14 cellular contexts compared by ENCODE assay signal in genomic region chr1:161513939-161514338, GRCh38. TPM values are rescaled to one million over a fixed set of nuclear protein-coding genes. Genes with fewer than 3 reads are reported as not detected.
DNase-seq lines count a peak whose midpoint lies in the region; ATAC-seq and TF ChIP-seq lines count a peak whose summit lies in the region.
"Not testable (repeated sequence)": the region's sequence is repeated elsewhere in the genome, so short reads cannot be mapped to it uniquely, and the experiment has no call there.
"Had no signal": no experiment of that assay in that cellular context is flagged by ENCODE, and none has a peak within 500 bp of the region (broad histone marks: within the 10 kb centered on the region; RNA-seq: fewer than 3 reads in every experiment).

No MANE protein-coding gene starts in this region.

- peak overlapping the region; percentile 41 for H3K27ac Mint-ChIP-seq in central memory CD8-positive, alpha-beta T cell (ENCODE audit: low read depth)
- peak overlapping the region; percentile 75 for H3K27ac Mint-ChIP-seq in type B pancreatic cell

- TF ChIP-seq POLR2A in spleen (IDR thresholded peaks at IDR 0.05) = not testable (repeated sequence)

- not testable (repeated sequence) for H3K36me3 ChIP-seq in PC-3 (ENCODE audit: low read depth, low read length); fibroblast of lung (ENCODE audit: control insufficient read depth, insufficient read depth, low read length)
- H3K36me3 ChIP-seq in left lung (peaks cover 0 to 48% of the 10 kb centered on the region in 2 donors), neutrophil (peaks cover 83% of the 10 kb centered on the region), spleen (peaks cover 0 to 59% (median 0%) of the 10 kb centered on the region in 6 donors)

- 89 to 97% (median 94%) methylated on average over 1 of the region's 1 CpG for WGBS in spleen, 5 donors

- DNase-seq in EH (ENCODE audit: low read depth) = peak; percentile 11
- DNase-seq in PC-3; central memory CD8-positive, alpha-beta T cell (ENCODE audit: low spot score in 2 of 2); left lung; spleen; type B pancreatic cell (ENCODE audit: extremely low spot score, unreplicated experiment): not testable (repeated sequence)
- DNase-seq in fibroblast of lung (ENCODE audit: low read depth in 2 of 2) = peak; percentile 19 to 22

- H3K27ac ChIP-seq in PC-3 (ENCODE audit: low read length) = peak overlapping the region; percentile 54
- peak overlapping the region; percentile 77 for H3K27ac ChIP-seq in fibroblast of lung (ENCODE audit: insufficient read depth, low read length)
- H3K27ac ChIP-seq in left lung = peak overlapping the region; percentile 57 to 81
- peak overlapping the region; percentile 57 for H3K27ac ChIP-seq in neutrophil
- peak overlapping the region in 5 of 8 donors; percentile 32 to 57 (median 40) for H3K27ac ChIP-seq in spleen

- not testable (repeated sequence) for H3K4me3 Mint-ChIP-seq in central memory CD8-positive, alpha-beta T cell; type B pancreatic cell

- TF ChIP-seq CTCF in PC-3 (conservative IDR thresholded peaks at IDR 0.05; ENCODE audit: low read depth, low read length); fibroblast of lung (conservative IDR thresholded peaks at IDR 0.05 in 1 of 2, IDR thresholded peaks at IDR 0.05 in 1 of 2; ENCODE audit: low read depth in 1 of 2, low read length in 2 of 2); left lung (IDR thresholded peaks at IDR 0.05); neutrophil (IDR thresholded peaks at IDR 0.05); spleen (IDR thresholded peaks at IDR 0.05 in 8 of 11, conservative IDR thresholded peaks at IDR 0.05 in 3 of 11); type B pancreatic cell (conservative IDR thresholded peaks at IDR 0.05): not testable (repeated sequence)

- H3K9ac ChIP-seq in PC-3 (ENCODE audit: low read length); fibroblast of lung (ENCODE audit: insufficient read depth, low read length): not testable (repeated sequence)

- CTCF ChIA-PET in PC-3 (lab: Charles Lee) = not testable (repeated sequence)

- BruUV-seq in PC-3 (replicated peaks; lab: Mats Ljungman, UMichigan) = not testable (repeated sequence)

- H3K27me3 ChIP-seq in PC-3 (ENCODE audit: low read length); fibroblast of lung (ENCODE audit: control insufficient read depth, insufficient read depth, low read length); left lung; neutrophil; spleen (replicated peaks in 1 of 7): not testable (repeated sequence)

- intact Hi-C loops in PC-3 (cut with micrococcal nuclease); left lung (cut with DNase I); spleen (cut with DNase I; ENCODE audit: low total_unique reads): not testable (repeated sequence)

- not testable (repeated sequence) for H3K9me3 Mint-ChIP-seq in central memory CD8-positive, alpha-beta T cell; type B pancreatic cell

- not testable (repeated sequence) for H3K27me3 Mint-ChIP-seq in central memory CD8-positive, alpha-beta T cell
- H3K27me3 Mint-ChIP-seq in type B pancreatic cell = peaks cover 21% of the 10 kb centered on the region

- H3K79me2 ChIP-seq in PC-3 (ENCODE audit: low read length); fibroblast of lung (ENCODE audit: control insufficient read depth, insufficient read depth, low read length): not testable (repeated sequence)

- not testable (repeated sequence) for H4K20me1 ChIP-seq in PC-3 (ENCODE audit: low read length); fibroblast of lung (ENCODE audit: control insufficient read depth, extremely low read depth, insufficient read depth, low read length)

- H2AFZ ChIP-seq in PC-3 (ENCODE audit: low read length) = peak overlapping the region; percentile 39; the same call in 1 of the 2 replicates
- not testable (repeated sequence) for H2AFZ ChIP-seq in fibroblast of lung (ENCODE audit: low read length)

- H3K4me3 ChIP-seq in PC-3 (ENCODE audit: low read length); fibroblast of lung (replicated peaks in 1 of 4; ENCODE audit: control extremely low read depth in 1 of 4, insufficient read depth in 1 of 4, low read depth in 3 of 4, low read length in 4 of 4); left lung; spleen: not testable (repeated sequence)
- peak overlapping the region in 1 of 2 experiments; percentile 1 for H3K4me3 ChIP-seq in neutrophil (ENCODE audit: low read depth in 1 of 2, low read length in 1 of 2)

- not testable (repeated sequence) for H3K4me2 ChIP-seq in PC-3 (ENCODE audit: low read length); fibroblast of lung (ENCODE audit: extremely low read depth, insufficient read depth, low read length)

- H3K9me2 ChIP-seq in PC-3 (replicated peaks; ENCODE audit: low read length) = not testable (repeated sequence)

- ATAC-seq in PC-3 (peak; percentile 17; the same call in 1 of the 2 replicates), left lung (peak; percentile 58)
- not testable (repeated sequence) for ATAC-seq in central memory CD8-positive, alpha-beta T cell (replicated peaks; ENCODE audit: extremely low read depth, poor library complexity, severe bottlenecking)

- not testable (repeated sequence) for H3K4me1 Mint-ChIP-seq in central memory CD8-positive, alpha-beta T cell; type B pancreatic cell (ENCODE audit: unreplicated experiment)

- not testable (repeated sequence) for H3K4me1 ChIP-seq in PC-3 (ENCODE audit: insufficient read depth, low read length); fibroblast of lung (ENCODE audit: control insufficient read depth, extremely low read depth, insufficient read depth, low read length)
- H3K4me1 ChIP-seq in left lung (peaks cover 12 to 44% of the 10 kb centered on the region in 2 donors), neutrophil (ENCODE audit: control insufficient read depth in 1 of 2, insufficient read depth in 1 of 2, low read depth in 1 of 2, low read length in 1 of 2) (peaks cover 47 to 50% of the 10 kb centered on the region in 2 experiments), spleen (peaks cover 0 to 42% (median 19%) of the 10 kb centered on the region in 6 donors)

- H3K36me3 Mint-ChIP-seq in central memory CD8-positive, alpha-beta T cell (ENCODE audit: insufficient read depth); type B pancreatic cell: not testable (repeated sequence)

- not testable (repeated sequence) for H3K9me3 ChIP-seq in PC-3 (ENCODE audit: low read length); fibroblast of lung (ENCODE audit: control insufficient read depth, insufficient read depth, low read depth, low read length); left lung; neutrophil; spleen

- H3F3A ChIP-seq in PC-3 (ENCODE audit: low read length, unreplicated experiment) = not testable (repeated sequence)

- POLR2A ChIA-PET in PC-3 (lab: Charles Lee; ENCODE audit: unreplicated experiment) = not testable (repeated sequence)

RNA-seq across cellular contexts. Expression of gene FCGR2A, which starts 8.7 kb away (rescaled TPM):
- total RNA-seq in PC-3 (2014; rRNA removed) (0.73 and 0.98 TPM in 2 replicates), fibroblast of lung (3.3 and 3.9 TPM in 2 replicates), left lung (100 to 1,000 TPM in 1 of 2 donors, 10 to 100 TPM in 1; 80.0 to 135 TPM), spleen (100 to 1,000 TPM; 105 to 328 (median 160) TPM), type B pancreatic cell (ENCODE audit: low replicate concordance) (0.62 and 2.1 TPM in 2 replicates)
- polyA plus RNA-seq in fibroblast of lung (2.4 and 7.6 TPM in 2 replicates), spleen (10 to 100 TPM; 13.9 to 24.2 (median 24.1) TPM)
- 1.7 and 3.2 TPM in 2 replicates for polyA plus RNA-seq in fibroblast of lung (2012)
- 3.9 TPM in 1 of 2 replicates, not detected in the other for polyA minus RNA-seq in fibroblast of lung (ENCODE audit: low replicate concordance)
- total RNA-seq: HT-29, LHCN-M2 had no signal
- polyA plus RNA-seq: CD8-positive, alpha-beta memory T cell had no signal

RNA-seq across cellular contexts. Expression of gene HSPA6, which starts 10.4 kb away (rescaled TPM):
- 3.8 and 4.3 TPM in 2 replicates for total RNA-seq in PC-3 (2014; rRNA removed)
- 0.51 and 2.3 TPM in 2 replicates for total RNA-seq in fibroblast of lung
- 0.22 and 0.33 TPM in 2 replicates for polyA plus RNA-seq in fibroblast of lung
- 0.25 and 0.30 TPM in 2 replicates for polyA plus RNA-seq in fibroblast of lung (2012)
- polyA minus RNA-seq in fibroblast of lung (ENCODE audit: low replicate concordance) = 2.7 TPM in 1 of 2 replicates, not detected in the other
- total RNA-seq in left lung = 10 to 100 TPM in 1 of 2 donors, 1 to 10 TPM in 1; 7.1 to 18.7 TPM
- total RNA-seq in spleen = 10 to 100 TPM; 13.0 to 52.2 (median 33.8) TPM
- 10 to 100 TPM in 1 of 3 donors, 1 to 10 TPM in 2; 3.6 to 12.4 (median 8.1) TPM for polyA plus RNA-seq in spleen
- 0.77 and 1.0 TPM in 2 replicates for total RNA-seq in type B pancreatic cell (ENCODE audit: low replicate concordance)
- total RNA-seq: H9 had no signal

RNA-seq across cellular contexts. Expression of gene FCGR3A, which starts 35.7 kb away (rescaled TPM):
- total RNA-seq in PC-3 (2014; rRNA removed) (not detected in 2 replicates), fibroblast of lung (not detected in 2 replicates), left lung (100 to 1,000 TPM in 1 of 2 donors, 10 to 100 TPM in 1; 56.3 to 237 TPM), spleen (100 to 1,000 TPM; 187 to 532 (median 359) TPM), type B pancreatic cell (ENCODE audit: low replicate concordance) (0.17 TPM in 1 of 2 replicates, not detected in the other)
- polyA plus RNA-seq in fibroblast of lung (not detected in 2 replicates), spleen (10 to 100 TPM; 35.5 to 91.8 (median 59.0) TPM)
- polyA plus RNA-seq in fibroblast of lung (2012) = not detected in 2 replicates
- polyA minus RNA-seq in fibroblast of lung (ENCODE audit: low replicate concordance) = not detected in 2 replicates
- total RNA-seq: A172, G401, H9, HT-29, LHCN-M2 had no signal

Comparison
In these comparisons a context has a peak if more than half of its experiments do, and no peak if none do; other contexts are left out.
1. RNA of gene FCGR2A, which starts 8.7 kb away (total RNA-seq): 105 to 328 TPM in spleen and 80.0 to 135 TPM in left lung; 3.3 to 3.9 TPM in fibroblast of lung, 0.62 to 2.1 TPM in type B pancreatic cell and 0.73 to 0.98 TPM in PC-3; every median in the first group is over 10 times any median in the second.
2. RNA of gene FCGR3A, which starts 35.7 kb away (total RNA-seq): 187 to 532 TPM in spleen and 56.3 to 237 TPM in left lung; 0.17 TPM in type B pancreatic cell, not detected in PC-3 and not detected in fibroblast of lung; every median in the first group is over 10 times any median in the second.
3. Peak in every context shown above with its lines, with median percentiles within 50 percentile points of each other: H3K27ac ChIP-seq.